Comparison of ENCODE assay signal across 1 cellular context in genomic region chr15:69160141-69160975, GRCh38.
TF ChIP-seq lines count a peak whose summit lies in the region.

TSS of gene GLCE (plus strand) at chr15:69160635. CDS start at chr15:69255807, 95,172 bp downstream.

TF ChIP-seq in HepG2, 621 proteins besides CTCF, POLR2A, EP300 and RAD21 (continued from another document and continues in another):
- no peak for TF ChIP-seq ZNF503 (CRISPR knock-in tag; IDR thresholded peaks at IDR 0.05)
- TF ChIP-seq ZNF281 (CRISPR knock-in tag; IDR thresholded peaks at IDR 0.05; ENCODE audit: borderline replicate concordance) = no peak
- TF ChIP-seq SIX1 (CRISPR knock-in tag; IDR thresholded peaks at IDR 0.05; ENCODE audit: borderline replicate concordance) = no peak
- TF ChIP-seq ZSCAN9 (CRISPR knock-in tag; IDR thresholded peaks at IDR 0.05; ENCODE audit: borderline replicate concordance) = no peak; the same call in 1 of the 2 replicates
- no peak for TF ChIP-seq KDM6A (CRISPR knock-in tag; IDR thresholded peaks at IDR 0.05; ENCODE audit: low read depth)
- no peak for TF ChIP-seq IKZF4 (CRISPR knock-in tag; IDR thresholded peaks at IDR 0.05; ENCODE audit: borderline replicate concordance, low read depth, not compliant biosample characterization)
- no peak for TF ChIP-seq NFIB (CRISPR knock-in tag; IDR thresholded peaks at IDR 0.05; ENCODE audit: borderline replicate concordance)
- TF ChIP-seq MEF2D (CRISPR knock-in tag; IDR thresholded peaks at IDR 0.05) = 0 out of 2 replicates have a peak, but pooled peaks have one; percentile 35
- TF ChIP-seq ERF (CRISPR knock-in tag; IDR thresholded peaks at IDR 0.05) = 0 out of 2 replicates have a peak, but pooled peaks have one; percentile 80
- TF ChIP-seq BCLAF1 (IDR thresholded peaks at IDR 0.05) = no peak
- TF ChIP-seq RELA (CRISPR knock-in tag; IDR thresholded peaks at IDR 0.05) = no peak
- TF ChIP-seq MIXL1 (CRISPR knock-in tag; IDR thresholded peaks at IDR 0.05) = no peak
- peak; percentile 93 for TF ChIP-seq ZFP91 (CRISPR knock-in tag; IDR thresholded peaks at IDR 0.05; ENCODE audit: borderline replicate concordance)
- no peak for TF ChIP-seq ZNF546 (CRISPR knock-in tag; conservative IDR thresholded peaks at IDR 0.05)
- peak; percentile 87; the same call in 1 of the 2 replicates for TF ChIP-seq ZNF441 (CRISPR knock-in tag; IDR thresholded peaks at IDR 0.05; ENCODE audit: borderline replicate concordance)
- no peak for TF ChIP-seq ZNF773 (CRISPR knock-in tag; IDR thresholded peaks at IDR 0.05; ENCODE audit: borderline replicate concordance)
- TF ChIP-seq KDM1A (CRISPR knock-in tag; IDR thresholded peaks at IDR 0.05) = no peak
- no peak for TF ChIP-seq FUBP1 (CRISPR knock-in tag; IDR thresholded peaks at IDR 0.05; ENCODE audit: borderline replicate concordance)
- TF ChIP-seq CENPX (CRISPR knock-in tag; IDR thresholded peaks at IDR 0.05) = no peak
- TF ChIP-seq PATZ1 (CRISPR knock-in tag; IDR thresholded peaks at IDR 0.05) = no peak
- no peak for TF ChIP-seq TCF7L2 (IDR thresholded peaks at IDR 0.05; ENCODE audit: low read depth, low read length)
- no peak for TF ChIP-seq ZNF841 (CRISPR knock-in tag; IDR thresholded peaks at IDR 0.05; ENCODE audit: borderline replicate concordance)
- TF ChIP-seq FOXK1 (CRISPR knock-in tag; IDR thresholded peaks at IDR 0.05; ENCODE audit: borderline replicate concordance, low read depth) = peak; percentile 42; the same call in 1 of the 2 replicates
- peak; percentile 64 for TF ChIP-seq GATAD1 (CRISPR knock-in tag; IDR thresholded peaks at IDR 0.05)
- TF ChIP-seq KDM2A (CRISPR knock-in tag; IDR thresholded peaks at IDR 0.05; ENCODE audit: borderline replicate concordance, low read depth) = peak; percentile 82; the same call in 1 of the 2 replicates
- no peak for TF ChIP-seq GMEB2 (CRISPR knock-in tag; IDR thresholded peaks at IDR 0.05; ENCODE audit: low read depth)
- no peak for TF ChIP-seq ZNF124 (CRISPR knock-in tag; IDR thresholded peaks at IDR 0.05)
- TF ChIP-seq ZNF713 (CRISPR knock-in tag; IDR thresholded peaks at IDR 0.05) = no peak
- no peak for TF ChIP-seq RARG (CRISPR knock-in tag; IDR thresholded peaks at IDR 0.05; ENCODE audit: low read depth)
- TF ChIP-seq RBAK (CRISPR knock-in tag; IDR thresholded peaks at IDR 0.05) = no peak
- TF ChIP-seq ESRRA (CRISPR knock-in tag; IDR thresholded peaks at IDR 0.05; ENCODE audit: low read depth) = 0 out of 2 replicates have a peak, but pooled peaks have one; percentile 19
- TF ChIP-seq GRHL1 (CRISPR knock-in tag; conservative IDR thresholded peaks at IDR 0.05) = no peak
- TF ChIP-seq ZNF564 (CRISPR knock-in tag; IDR thresholded peaks at IDR 0.05) = peak; percentile 73; the same call in 1 of the 2 replicates
- TF ChIP-seq LCORL (IDR thresholded peaks at IDR 0.05) = no peak
- TF ChIP-seq LCORL (CRISPR knock-in tag; IDR thresholded peaks at IDR 0.05) = no peak
- 0 out of 2 replicates have a peak, but pooled peaks have one; percentile 21 for TF ChIP-seq GTF2F1 (IDR thresholded peaks at IDR 0.05; ENCODE audit: low read length)
- TF ChIP-seq ZSCAN20 (CRISPR knock-in tag; IDR thresholded peaks at IDR 0.05; ENCODE audit: borderline replicate concordance) = no peak
- TF ChIP-seq HMGA1 (CRISPR knock-in tag; conservative IDR thresholded peaks at IDR 0.05) = no peak
- no peak for TF ChIP-seq ZNF567 (CRISPR knock-in tag; IDR thresholded peaks at IDR 0.05; ENCODE audit: borderline replicate concordance)
- TF ChIP-seq NFKB2 (CRISPR knock-in tag; IDR thresholded peaks at IDR 0.05; ENCODE audit: borderline replicate concordance) = peak; percentile 58; the same call in 1 of the 2 replicates
- TF ChIP-seq CC2D1A (CRISPR knock-in tag; IDR thresholded peaks at IDR 0.05) = 0 out of 2 replicates have a peak, but pooled peaks have one; percentile 23
- peak; percentile 80 for TF ChIP-seq CREB1 (IDR thresholded peaks at IDR 0.05)
- peak; percentile 79 for TF ChIP-seq CREB1 (CRISPR knock-in tag; IDR thresholded peaks at IDR 0.05)
- peak; percentile 81; the same call in 1 of the 2 replicates for TF ChIP-seq GABPB1 (CRISPR knock-in tag; IDR thresholded peaks at IDR 0.05)
- TF ChIP-seq REPIN1 (CRISPR knock-in tag; IDR thresholded peaks at IDR 0.05; ENCODE audit: borderline replicate concordance, low read depth) = peak; percentile 65; the same call in 1 of the 2 replicates
- no peak for TF ChIP-seq XBP1 (CRISPR knock-in tag; IDR thresholded peaks at IDR 0.05)
- TF ChIP-seq ZUFSP (CRISPR knock-in tag; IDR thresholded peaks at IDR 0.05; ENCODE audit: borderline replicate concordance) = no peak
